Comparison of ENCODE assay signal across 1 cellular context in genomic region chr11:121416909-121417567, GRCh38.
TF ChIP-seq lines count a peak whose summit lies in the region.

No MANE protein-coding gene starts in this region.

TF ChIP-seq in H1, 55 proteins besides CTCF, POLR2A, EP300 and RAD21:
- TF ChIP-seq ASH2L (IDR thresholded peaks at IDR 0.05; ENCODE audit: low read length) (no peak), TAF7 (optimal IDR thresholded peaks at IDR 0.05; ENCODE audit: borderline replicate concordance, low read depth, low read length) (no peak), SRF (IDR thresholded peaks at IDR 0.05; ENCODE audit: low read depth, low read length) (no peak), JUND (IDR thresholded peaks at IDR 0.05; ENCODE audit: low read length) (no peak)
